ENCODE assay signal across 11 cellular contexts in genomic region chr19:54272187-54272586, GRCh38. TPM values are rescaled to one million over a fixed set of nuclear protein-coding genes. Genes with fewer than 3 reads are reported as not detected.
"Had no signal": no experiment of that assay in that cellular context is flagged by ENCODE, and none has a peak within 500 bp of the region (broad histone marks: within the 10 kb centered on the region; RNA-seq: fewer than 3 reads in every experiment).

No MANE protein-coding gene starts in this region.

RNA-seq across cellular contexts. Expression of gene LILRB2, which starts 8.7 kb away (rescaled TPM):
- total RNA-seq: activated CD4-positive, alpha-beta T cell treated with anti-CD3 and anti-CD28 coated beads, Interleukin-2, amount 10 ng/mL, durations not matched to agents 24 days and 14 days; activated CD8-positive, alpha-beta memory T cell treated with anti-CD3 and anti-CD28 coated beads for 36 hours; activated CD8-positive, alpha-beta T cell treated with anti-CD3 and anti-CD28 coated beads for 36 hours; activated naive CD4-positive, alpha-beta T cell treated with anti-CD3 and anti-CD28 coated beads, Interleukin-2, amount 50 U/mL, for 72 hours; activated T-helper 2 cell treated with anti-CD3 and anti-CD28 coated beads, Interferon-gamma antibody, Interleukin-2, Interleukin-4, amounts not matched to agents 10 μg/mL and 5 μg/mL and 100 μg/mL, durations not matched to agents 14 hours and 24 hours and 36 hours; astrocyte; MCF 10A; OCI-LY7; PC-9 had no signal

RNA-seq across cellular contexts. Expression of gene LILRB5, which starts 15.1 kb away (rescaled TPM):
- total RNA-seq: activated CD4-positive, alpha-beta T cell treated with anti-CD3 and anti-CD28 coated beads, Interleukin-2, amount 10 ng/mL, durations not matched to agents 24 days and 14 days; activated CD8-positive, alpha-beta memory T cell treated with anti-CD3 and anti-CD28 coated beads for 36 hours; activated CD8-positive, alpha-beta T cell treated with anti-CD3 and anti-CD28 coated beads for 36 hours; activated naive CD4-positive, alpha-beta T cell treated with anti-CD3 and anti-CD28 coated beads, Interleukin-2, amount 50 U/mL, for 72 hours; astrocyte; MCF 10A; OCI-LY7; PC-9 had no signal
- polyA plus RNA-seq: IgD-negative memory B cell had no signal

RNA-seq across cellular contexts. Expression of gene LILRA6, which starts 29.6 kb away (rescaled TPM):
- total RNA-seq: activated CD8-positive, alpha-beta memory T cell treated with anti-CD3 and anti-CD28 coated beads for 36 hours; activated CD8-positive, alpha-beta T cell treated with anti-CD3 and anti-CD28 coated beads for 36 hours; activated naive CD4-positive, alpha-beta T cell treated with anti-CD3 and anti-CD28 coated beads, Interleukin-2, amount 50 U/mL, for 72 hours; activated T-helper 2 cell treated with anti-CD3 and anti-CD28 coated beads, Interferon-gamma antibody, Interleukin-2, Interleukin-4, amounts not matched to agents 10 μg/mL and 5 μg/mL and 100 μg/mL, durations not matched to agents 14 hours and 24 hours and 36 hours; astrocyte; body of pancreas; MCF 10A; OCI-LY7; PC-9 had no signal

RNA-seq across cellular contexts. Expression of gene LILRA5, which starts 40.8 kb away (rescaled TPM):
- total RNA-seq: activated CD4-positive, alpha-beta T cell treated with anti-CD3 and anti-CD28 coated beads, Interleukin-2, amount 10 ng/mL, durations not matched to agents 24 days and 14 days; activated CD8-positive, alpha-beta memory T cell treated with anti-CD3 and anti-CD28 coated beads for 36 hours; activated CD8-positive, alpha-beta T cell treated with anti-CD3 and anti-CD28 coated beads for 36 hours; activated naive CD4-positive, alpha-beta T cell treated with anti-CD3 and anti-CD28 coated beads, Interleukin-2, amount 50 U/mL, for 72 hours; activated T-helper 2 cell treated with anti-CD3 and anti-CD28 coated beads, Interferon-gamma antibody, Interleukin-2, Interleukin-4, amounts not matched to agents 10 μg/mL and 5 μg/mL and 100 μg/mL, durations not matched to agents 14 hours and 24 hours and 36 hours; astrocyte; MCF 10A; OCI-LY7; PC-9 had no signal

RNA-seq across cellular contexts. Expression of gene LILRB3, which starts 49.4 kb away (rescaled TPM):
- total RNA-seq: activated CD8-positive, alpha-beta memory T cell treated with anti-CD3 and anti-CD28 coated beads for 36 hours; activated CD8-positive, alpha-beta T cell treated with anti-CD3 and anti-CD28 coated beads for 36 hours; astrocyte; MCF 10A; OCI-LY7; PC-9 had no signal
